Comparison of ENCODE assay signal across 17 cellular contexts in genomic region chr14:74475678-74476077, GRCh38. TPM values are rescaled to one million over a fixed set of nuclear protein-coding genes. Genes with fewer than 3 reads are reported as not detected.
A peak's percentile ranks its signal among the peaks of the same experiment; 100 is the strongest.
DNase-seq lines count a peak whose midpoint lies in the region; ATAC-seq and TF ChIP-seq lines count a peak whose summit lies in the region.
"Had no signal": no experiment of that assay in that cellular context is flagged by ENCODE, and none has a peak within 500 bp of the region (broad histone marks: within the 10 kb centered on the region; RNA-seq: fewer than 3 reads in every experiment).

No MANE protein-coding gene starts in this region.

- no peaks in the 10 kb centered on the region for H3K4me1 ChIP-seq in GM23338 (ENCODE audit: insufficient read depth)
- H3K4me1 ChIP-seq: pancreas, SJSA1 had no signal

- H3K27ac Mint-ChIP-seq in GM23338 (no peak overlapping the region), progenitor cell of endocrine pancreas (no peak overlapping the region)
- H3K27ac Mint-ChIP-seq: type B pancreatic cell had no signal

- peaks cover 10% of the 10 kb centered on the region; the same call in 2 of the 3 replicates for H3K36me3 Mint-ChIP-seq in GM23338 (ENCODE audit: low read depth)
- peaks cover 14% of the 10 kb centered on the region for H3K36me3 Mint-ChIP-seq in progenitor cell of endocrine pancreas (ENCODE audit: insufficient read depth)

- H2AFZ ChIP-seq in GM23338: no peak overlapping the region
- H2AFZ ChIP-seq: hepatocyte had no signal

- H3K27ac ChIP-seq in GM23338 (ENCODE audit: low read depth): 0 out of 2 replicates have a peak overlapping the region, but pooled peaks have one; percentile 60
- H3K27ac ChIP-seq: hepatocyte, pancreas, SJSA1, VCaP had no signal

- ATAC-seq in GM23338 (no peak), SK-N-SH treated with all-trans-retinoic acid at 6 μM for 48 hours (peak; percentile 87), sciatic nerve (no peak)

- H3K4me1 Mint-ChIP-seq in GM23338: peaks cover 23% of the 10 kb centered on the region
- H3K4me1 Mint-ChIP-seq in progenitor cell of endocrine pancreas (ENCODE audit: low read depth): no peaks in the 10 kb centered on the region

- H3K9me3 Mint-ChIP-seq in GM23338 (no peaks in the 10 kb centered on the region), progenitor cell of endocrine pancreas (ENCODE audit: low read depth) (no peaks in the 10 kb centered on the region)
- H3K9me3 Mint-ChIP-seq: type B pancreatic cell had no signal

- H3K79me2 ChIP-seq in GM23338 (replicated peaks; ENCODE audit: insufficient read depth): no peaks in the 10 kb centered on the region
- H3K79me2 ChIP-seq: hepatocyte had no signal

- peaks cover 7% of the 10 kb centered on the region; the same call in 1 of the 2 replicates for H3F3A ChIP-seq in GM23338 (replicated peaks; ENCODE audit: low read depth)

- H3K27me3 Mint-ChIP-seq in GM23338 (ENCODE audit: insufficient read depth, low read depth, poor library complexity) (peaks cover 5% of the 10 kb centered on the region), progenitor cell of endocrine pancreas (no peaks in the 10 kb centered on the region)
- H3K27me3 Mint-ChIP-seq: type B pancreatic cell had no signal

- H3K4me2 ChIP-seq in GM23338: no peak overlapping the region
- H3K4me2 ChIP-seq: hepatocyte had no signal

- TF ChIP-seq CTCF in GM23338 (conservative IDR thresholded peaks at IDR 0.05; ENCODE audit: low read depth in 2 of 2): no peak
- no peak for TF ChIP-seq CTCF in progenitor cell of endocrine pancreas (IDR thresholded peaks at IDR 0.05; ENCODE audit: unreplicated experiment)

- H4K20me1 ChIP-seq in GM23338 (replicated peaks; ENCODE audit: insufficient read depth): 0 out of 2 replicates have a peak, but pooled peaks cover 8% of the 10 kb centered on the region

- DNase-seq in GM23338 (ENCODE audit: low spot score): no peak
- DNase-seq in fibroblast of gingiva (ENCODE audit: low read depth): peak; percentile 44
- peak; percentile 88 for DNase-seq in renal cortical epithelial cell (ENCODE audit: low read depth)
- DNase-seq in sciatic nerve (ENCODE audit: low spot score): no peak
- no peak for DNase-seq in progenitor cell of endocrine pancreas (ENCODE audit: low spot score, unreplicated experiment)
- no peak for DNase-seq in 8988T
- DNase-seq in NK-92 treated with Interleukin-12 subunit alpha and Interleukin-12 subunit beta, amount 100 ng/mL, for 24 hours (lab: John Stamatoyannopoulos, UW): no peak
- DNase-seq: activated naive CD4-positive, alpha-beta T cell treated with anti-CD3 and anti-CD28 coated beads, Interleukin-2, amount 50 U/mL, for 16 hours; NCI-H1694 treated with DMSO at 0.1 percent for 48 hours; NCI-H69 had no signal

- no peaks in the 10 kb centered on the region for H3K9me2 ChIP-seq in GM23338 (ENCODE audit: insufficient read depth)

- no peaks in the 10 kb centered on the region for H3K27me3 ChIP-seq in GM23338 (ENCODE audit: insufficient read depth)
- H3K27me3 ChIP-seq: hepatocyte, pancreas, SJSA1 had no signal

- peaks cover 17% of the 10 kb centered on the region; the same call in 1 of the 2 replicates for H3K36me3 ChIP-seq in GM23338 (ENCODE audit: insufficient read depth)
- H3K36me3 ChIP-seq: SJSA1 had no signal

- no peak overlapping the region for H3K4me3 Mint-ChIP-seq in GM23338
- H3K4me3 Mint-ChIP-seq in progenitor cell of endocrine pancreas (ENCODE audit: low read depth): no peak overlapping the region
- H3K4me3 Mint-ChIP-seq: type B pancreatic cell had no signal

- intact Hi-C loops in sciatic nerve (cut with DNase I): no loop called here

- no peak overlapping the region for H3K4me3 ChIP-seq in GM23338
- H3K4me3 ChIP-seq: hepatocyte, pancreas, SJSA1 had no signal

TF ChIP-seq in GM23338, 12 proteins besides CTCF, POLR2A, EP300 and RAD21 (continues in another document):
- TF ChIP-seq EZH2 (IDR thresholded peaks at IDR 0.05; ENCODE audit: low read depth, unreplicated experiment): no peak
- no peak for TF ChIP-seq ZNF114 (CRISPR knock-in tag; IDR thresholded peaks at IDR 0.05)
- TF ChIP-seq JUNB (IDR thresholded peaks at IDR 0.05; ENCODE audit: unreplicated experiment): no peak
- TF ChIP-seq ETS1 (IDR thresholded peaks at IDR 0.05): no peak
- TF ChIP-seq EZH2phosphoT487 (IDR thresholded peaks at IDR 0.05; ENCODE audit: unreplicated experiment): no peak

TF ChIP-seq in SK-N-SH treated with all-trans-retinoic acid at 6 μM for 48 hours, 23 proteins besides CTCF, POLR2A, EP300 and RAD21:
- TF ChIP-seq ZNF565 (CRISPR knock-in tag; conservative IDR thresholded peaks at IDR 0.05; ENCODE audit: low read depth): no peak
- TF ChIP-seq ISL1 (CRISPR knock-in tag; IDR thresholded peaks at IDR 0.05): no peak
- no peak for TF ChIP-seq TSHZ2 (CRISPR knock-in tag; IDR thresholded peaks at IDR 0.05)
- no peak for TF ChIP-seq ZFP30 (CRISPR knock-in tag; IDR thresholded peaks at IDR 0.05)
- no peak for TF ChIP-seq ARNTL (CRISPR knock-in tag; IDR thresholded peaks at IDR 0.05; ENCODE audit: borderline replicate concordance, low read depth)
- TF ChIP-seq POU6F1 (CRISPR knock-in tag; IDR thresholded peaks at IDR 0.05; ENCODE audit: borderline replicate concordance, low read depth): no peak
- TF ChIP-seq CSDC2 (CRISPR knock-in tag; IDR thresholded peaks at IDR 0.05): no peak
- no peak for TF ChIP-seq ZFP3 (CRISPR knock-in tag; IDR thresholded peaks at IDR 0.05)
- no peak for TF ChIP-seq TOX (CRISPR knock-in tag; IDR thresholded peaks at IDR 0.05; ENCODE audit: borderline replicate concordance)
- TF ChIP-seq SNAI2 (CRISPR knock-in tag; IDR thresholded peaks at IDR 0.05): no peak
- no peak for TF ChIP-seq BACH2 (CRISPR knock-in tag; IDR thresholded peaks at IDR 0.05; ENCODE audit: borderline replicate concordance)
- no peak for TF ChIP-seq TCF4 (CRISPR knock-in tag; IDR thresholded peaks at IDR 0.05; ENCODE audit: borderline replicate concordance)
- no peak for TF ChIP-seq RARB (CRISPR knock-in tag; IDR thresholded peaks at IDR 0.05)

RNA-seq across cellular contexts. Expression of gene NPC2, which starts 17.4 kb away (rescaled TPM):
- 287 and 331 TPM in 2 replicates for total RNA-seq in GM23338 (2014; rRNA removed; shearing (Covaris generic))
- 344 and 354 TPM in 2 replicates for polyA plus RNA-seq in GM23338 (2016; fragmentation: Nextera tagmentation; extraction: Ambion mirVana)
- total RNA-seq in renal cortical epithelial cell: 209 and 247 TPM in 2 replicates
- total RNA-seq in sciatic nerve: 258 TPM
- 177 and 186 TPM in 2 replicates for total RNA-seq in progenitor cell of endocrine pancreas

RNA-seq across cellular contexts. Expression of gene ISCA2, which starts 17.9 kb away (rescaled TPM):
- total RNA-seq in GM23338 (2014; rRNA removed; shearing (Covaris generic)): 24.9 and 44.0 TPM in 2 replicates
- polyA plus RNA-seq in GM23338 (2016; fragmentation: Nextera tagmentation; extraction: Ambion mirVana): 156 and 171 TPM in 2 replicates
- total RNA-seq in renal cortical epithelial cell (14.9 and 15.5 TPM in 2 replicates), sciatic nerve (19.3 TPM), progenitor cell of endocrine pancreas (34.0 and 37.2 TPM in 2 replicates)

RNA-seq across cellular contexts. Expression of gene SYNDIG1L, which starts 49.7 kb away (rescaled TPM):
- 1.6 and 2.1 TPM in 2 replicates for total RNA-seq in GM23338 (2014; rRNA removed; shearing (Covaris generic))
- 0.65 and 1.4 TPM in 2 replicates for polyA plus RNA-seq in GM23338 (2016; fragmentation: Nextera tagmentation; extraction: Ambion mirVana)
- not detected in 2 replicates for total RNA-seq in renal cortical epithelial cell
- 0.58 TPM for total RNA-seq in sciatic nerve
- total RNA-seq in progenitor cell of endocrine pancreas: 0.29 and 0.34 TPM in 2 replicates
- total RNA-seq: hepatocyte, lung microvascular endothelial cell, SJSA1 had no signal
- polyA plus RNA-seq: hepatocyte had no signal

Comparison
In these comparisons a context has a peak if more than half of its experiments do, and no peak if none do; other contexts are left out.
1. DNase-seq: peak in fibroblast of gingiva (single experiment) and renal cortical epithelial cell (single experiment); none in GM23338 (single experiment), sciatic nerve (single experiment), progenitor cell of endocrine pancreas (single experiment), 8988T (single experiment) and NK-92 treated with Interleukin-12 subunit alpha and Interleukin-12 subunit beta, amount 100 ng/mL, for 24 hours (single experiment).